ENCODE assay signal across 38 cellular contexts in genomic region chr19:5456130-5456835, GRCh38. TPM values are rescaled to one million over a fixed set of nuclear protein-coding genes. Genes with fewer than 3 reads are reported as not detected.
"Had no signal": no experiment of that assay in that cellular context is flagged by ENCODE, and none has a peak within 500 bp of the region (broad histone marks: within the 10 kb centered on the region; RNA-seq: fewer than 3 reads in every experiment).

No MANE protein-coding gene starts in this region.

- H3K36me3 Mint-ChIP-seq: activated CD4-positive, alpha-beta memory T cell treated with anti-CD3 and anti-CD28 coated beads for 36 hours; activated CD8-positive, alpha-beta memory T cell treated with anti-CD3 and anti-CD28 coated beads, Interleukin-2, amount 10 ng/mL, durations not matched to agents 7 days and 5 days; activated naive CD4-positive, alpha-beta T cell treated with anti-CD3 and anti-CD28 coated beads, Interleukin-2, amount 50 U/mL, for 24 hours; activated naive CD8-positive, alpha-beta T cell treated with anti-CD3 and anti-CD28 coated beads for 36 hours had no signal

- H3K36me3 ChIP-seq: adrenal gland, esophagus muscularis mucosa, gastrocnemius medialis, WERI-Rb-1 had no signal

- H3K27ac Mint-ChIP-seq: activated B cell treated with CpG ODN at 0.5 μM for 24 hours; activated CD4-positive, alpha-beta memory T cell treated with anti-CD3 and anti-CD28 coated beads for 36 hours; activated CD4-positive, alpha-beta T cell treated with anti-CD3 and anti-CD28 coated beads for 36 hours; activated CD4-positive, alpha-beta T cell treated with anti-CD3 and anti-CD28 coated beads, Interleukin-2, amount 10 ng/mL, durations not matched to agents 24 days and 14 days; activated CD8-positive, alpha-beta memory T cell treated with anti-CD3 and anti-CD28 coated beads, Interleukin-2, amount 10 ng/mL, durations not matched to agents 7 days and 5 days; activated CD8-positive, alpha-beta T cell treated with anti-CD3 and anti-CD28 coated beads, Interleukin-2, amount 10 ng/mL, durations not matched to agents 7 days and 5 days; activated naive CD4-positive, alpha-beta T cell treated with anti-CD3 and anti-CD28 coated beads for 36 hours; activated naive CD4-positive, alpha-beta T cell treated with anti-CD3 and anti-CD28 coated beads, Interleukin-2, amount 50 U/mL, for 24 hours; activated naive CD8-positive, alpha-beta T cell treated with anti-CD3 and anti-CD28 coated beads for 36 hours; activated naive CD8-positive, alpha-beta T cell treated with anti-CD3 and anti-CD28 coated beads, Interleukin-2, amount 50 U/mL, for 24 hours; activated T-helper 1 cell treated with anti-CD3 and anti-CD28 coated beads, Interleukin-12 subunit alpha, Interleukin-12 subunit beta, Interleukin-2, Interleukin-4 antibody, amounts not matched to agents 30 ng/mL and 10 ng/mL and 1 ng/mL, durations not matched to agents 14 hours and 24 hours and 36 hours; activated T-helper 2 cell treated with anti-CD3 and anti-CD28 coated beads, Interferon-gamma antibody, Interleukin-2, Interleukin-4, amounts not matched to agents 10 μg/mL and 5 μg/mL and 100 μg/mL, durations not matched to agents 14 hours and 24 hours and 36 hours; effector memory CD8-positive, alpha-beta T cell; T-helper 17 cell; T-helper 2 cell treated with Interferon-gamma antibody and Interleukin-4, amounts not matched to agents 5 μg/mL and 100 μg/mL, for 36 hours had no signal

- H3K4me1 Mint-ChIP-seq: activated B cell treated with CpG ODN at 0.5 μM for 24 hours; activated CD4-positive, alpha-beta T cell treated with anti-CD3 and anti-CD28 coated beads for 36 hours; activated CD4-positive, alpha-beta T cell treated with anti-CD3 and anti-CD28 coated beads, Interleukin-2, amount 10 ng/mL, durations not matched to agents 24 days and 14 days; activated CD8-positive, alpha-beta memory T cell treated with anti-CD3 and anti-CD28 coated beads, Interleukin-2, amount 10 ng/mL, durations not matched to agents 7 days and 5 days; activated naive CD4-positive, alpha-beta T cell treated with anti-CD3 and anti-CD28 coated beads, Interleukin-2, amount 50 U/mL, for 24 hours; activated naive CD8-positive, alpha-beta T cell treated with anti-CD3 and anti-CD28 coated beads for 36 hours; activated naive CD8-positive, alpha-beta T cell treated with anti-CD3 and anti-CD28 coated beads, Interleukin-2, amount 50 U/mL, for 24 hours; T-helper 17 cell had no signal

- H3K9me3 ChIP-seq: adrenal gland, gastrocnemius medialis had no signal

- H3K27ac ChIP-seq: adrenal gland, body of pancreas, esophagus muscularis mucosa, foreskin keratinocyte, gastrocnemius medialis, WERI-Rb-1 had no signal

- H3K27me3 Mint-ChIP-seq: activated B cell treated with CpG ODN at 0.5 μM for 24 hours; activated CD4-positive, alpha-beta T cell treated with anti-CD3 and anti-CD28 coated beads, Interleukin-2, amount 10 ng/mL, durations not matched to agents 24 days and 14 days; activated CD8-positive, alpha-beta memory T cell treated with anti-CD3 and anti-CD28 coated beads, Interleukin-2, amount 10 ng/mL, durations not matched to agents 7 days and 5 days; activated naive CD4-positive, alpha-beta T cell treated with anti-CD3 and anti-CD28 coated beads, Interleukin-2, amount 50 U/mL, for 24 hours; activated naive CD8-positive, alpha-beta T cell treated with anti-CD3 and anti-CD28 coated beads, Interleukin-2, amount 50 U/mL, for 24 hours had no signal

- H3K4me3 ChIP-seq: adrenal gland, body of pancreas, esophagus muscularis mucosa, gastrocnemius medialis had no signal

- H3K9me3 Mint-ChIP-seq: activated CD4-positive, alpha-beta T cell treated with anti-CD3 and anti-CD28 coated beads, Interleukin-2, amount 10 ng/mL, durations not matched to agents 24 days and 14 days; activated naive CD4-positive, alpha-beta T cell treated with anti-CD3 and anti-CD28 coated beads for 36 hours; activated naive CD4-positive, alpha-beta T cell treated with anti-CD3 and anti-CD28 coated beads, Interleukin-2, amount 50 U/mL, for 24 hours; activated naive CD8-positive, alpha-beta T cell treated with anti-CD3 and anti-CD28 coated beads for 36 hours; activated naive CD8-positive, alpha-beta T cell treated with anti-CD3 and anti-CD28 coated beads, Interleukin-2, amount 50 U/mL, for 24 hours; activated T-helper 2 cell treated with anti-CD3 and anti-CD28 coated beads, Interferon-gamma antibody, Interleukin-2, Interleukin-4, amounts not matched to agents 10 μg/mL and 5 μg/mL and 100 μg/mL, durations not matched to agents 14 hours and 24 hours and 36 hours; effector memory CD8-positive, alpha-beta T cell; T-helper 2 cell treated with Interferon-gamma antibody and Interleukin-4, amounts not matched to agents 5 μg/mL and 100 μg/mL, for 36 hours had no signal

- H3K4me3 Mint-ChIP-seq: activated B cell treated with CpG ODN at 0.5 μM for 24 hours; activated CD4-positive, alpha-beta memory T cell treated with anti-CD3 and anti-CD28 coated beads for 36 hours; activated CD4-positive, alpha-beta T cell treated with anti-CD3 and anti-CD28 coated beads for 36 hours; activated CD4-positive, alpha-beta T cell treated with anti-CD3 and anti-CD28 coated beads, Interleukin-2, amount 10 ng/mL, durations not matched to agents 24 days and 14 days; activated CD8-positive, alpha-beta memory T cell treated with anti-CD3 and anti-CD28 coated beads, Interleukin-2, amount 10 ng/mL, durations not matched to agents 7 days and 5 days; activated CD8-positive, alpha-beta T cell treated with anti-CD3 and anti-CD28 coated beads, Interleukin-2, amount 10 ng/mL, durations not matched to agents 7 days and 5 days; activated naive CD4-positive, alpha-beta T cell treated with anti-CD3 and anti-CD28 coated beads for 36 hours; activated naive CD4-positive, alpha-beta T cell treated with anti-CD3 and anti-CD28 coated beads, Interleukin-2, amount 50 U/mL, for 24 hours; activated naive CD8-positive, alpha-beta T cell treated with anti-CD3 and anti-CD28 coated beads for 36 hours; activated naive CD8-positive, alpha-beta T cell treated with anti-CD3 and anti-CD28 coated beads, Interleukin-2, amount 50 U/mL, for 24 hours; activated T-helper 1 cell treated with anti-CD3 and anti-CD28 coated beads, Interleukin-12 subunit alpha, Interleukin-12 subunit beta, Interleukin-2, Interleukin-4 antibody, amounts not matched to agents 30 ng/mL and 10 ng/mL and 1 ng/mL, durations not matched to agents 14 hours and 24 hours and 36 hours; effector memory CD8-positive, alpha-beta T cell; T-helper 17 cell; T-helper 2 cell treated with Interferon-gamma antibody and Interleukin-4, amounts not matched to agents 5 μg/mL and 100 μg/mL, for 36 hours had no signal

- H3K4me1 ChIP-seq: adrenal gland, body of pancreas, esophagus muscularis mucosa, foreskin keratinocyte, gastrocnemius medialis had no signal

- DNase-seq: activated B cell treated with CpG ODN at 0.5 μM for 24 hours; activated CD4-positive, alpha-beta memory T cell treated with anti-CD3 and anti-CD28 coated beads for 36 hours; activated CD4-positive, alpha-beta T cell treated with anti-CD3 and anti-CD28 coated beads for 36 hours; activated CD4-positive, alpha-beta T cell treated with anti-CD3 and anti-CD28 coated beads, Interleukin-2, amount 10 ng/mL, durations not matched to agents 24 days and 14 days; activated CD8-positive, alpha-beta memory T cell treated with anti-CD3 and anti-CD28 coated beads, Interleukin-2, amount 10 ng/mL, durations not matched to agents 7 days and 5 days; activated CD8-positive, alpha-beta memory T cell treated with anti-CD3 and anti-CD28 coated beads, Interleukin-2, amount 50 U/mL, for 4 hours; activated CD8-positive, alpha-beta T cell treated with anti-CD3 and anti-CD28 coated beads, Interleukin-2, amount 10 ng/mL, durations not matched to agents 7 days and 5 days; activated effector memory CD4-positive, alpha-beta T cell treated with anti-CD3 and anti-CD28 coated beads, Interleukin-2, amount 50 U/mL, for 16 hours; activated naive CD4-positive, alpha-beta T cell treated with anti-CD3 and anti-CD28 coated beads for 36 hours; activated naive CD8-positive, alpha-beta T cell treated with anti-CD3 and anti-CD28 coated beads for 36 hours; activated naive CD8-positive, alpha-beta T cell treated with anti-CD3 and anti-CD28 coated beads, Interleukin-2, amount 50 U/mL, for 24 hours; activated T-cell treated with anti-CD3 and anti-CD28 coated beads, Interleukin-2, amount 50 U/mL, for 1 hour; activated T-cell treated with anti-CD3 and anti-CD28 coated beads, Interleukin-2, amount 50 U/mL, for 48 hours; adrenal gland; amygdala; aorta; body of pancreas; caudate nucleus; cortex of kidney; dermis blood vessel endothelial cell; effector CD4-positive, alpha-beta T cell; effector memory CD8-positive, alpha-beta T cell; erythroblast; foreskin keratinocyte; gastrocnemius medialis; glutamatergic neuron; T-helper 1 cell; T-helper 17 cell; T1000; WERI-Rb-1 had no signal

- H3K27me3 ChIP-seq: body of pancreas had no signal

- ATAC-seq: activated CD4-positive, alpha-beta T cell treated with anti-CD3 and anti-CD28 coated beads for 36 hours; activated CD4-positive, CD25-positive, alpha-beta regulatory T cell treated with anti-CD3 and anti-CD28 coated beads, Interleukin-2, amount 50 U/mL, for 24 hours; activated CD8-positive, alpha-beta memory T cell treated with anti-CD3 and anti-CD28 coated beads, Interleukin-2, amount 10 ng/mL, durations not matched to agents 7 days and 5 days; activated CD8-positive, alpha-beta T cell treated with anti-CD3 and anti-CD28 coated beads, Interleukin-2, amount 10 ng/mL, durations not matched to agents 7 days and 5 days; activated naive CD8-positive, alpha-beta T cell treated with anti-CD3 and anti-CD28 coated beads, Interleukin-2, amount 50 U/mL, for 24 hours; body of pancreas; effector memory CD8-positive, alpha-beta T cell; foreskin keratinocyte; gastrocnemius medialis; T-helper 17 cell had no signal

RNA-seq across cellular contexts. Expression of gene ZNRF4, which starts 1.1 kb away (rescaled TPM):
- total RNA-seq: activated B cell treated with CpG ODN at 0.5 μM for 24 hours; activated CD4-positive, alpha-beta memory T cell treated with anti-CD3 and anti-CD28 coated beads for 36 hours; activated CD4-positive, alpha-beta T cell treated with anti-CD3 and anti-CD28 coated beads for 36 hours; activated CD4-positive, alpha-beta T cell treated with anti-CD3 and anti-CD28 coated beads, Interleukin-2, amount 10 ng/mL, durations not matched to agents 24 days and 14 days; activated CD8-positive, alpha-beta memory T cell treated with anti-CD3 and anti-CD28 coated beads for 36 hours; activated CD8-positive, alpha-beta memory T cell treated with anti-CD3 and anti-CD28 coated beads, Interleukin-2, amount 10 ng/mL, durations not matched to agents 7 days and 5 days; activated CD8-positive, alpha-beta T cell treated with anti-CD3 and anti-CD28 coated beads, Interleukin-2, amount 10 ng/mL, durations not matched to agents 7 days and 5 days; activated naive CD4-positive, alpha-beta T cell treated with anti-CD3 and anti-CD28 coated beads for 36 hours; activated naive CD8-positive, alpha-beta T cell treated with anti-CD3 and anti-CD28 coated beads for 36 hours; activated T-helper 1 cell treated with anti-CD3 and anti-CD28 coated beads, Interleukin-12 subunit alpha, Interleukin-12 subunit beta, Interleukin-2, Interleukin-4 antibody, amounts not matched to agents 30 ng/mL and 10 ng/mL and 1 ng/mL, durations not matched to agents 14 hours and 24 hours and 36 hours; activated T-helper 2 cell treated with anti-CD3 and anti-CD28 coated beads, Interferon-gamma antibody, Interleukin-2, Interleukin-4, amounts not matched to agents 10 μg/mL and 5 μg/mL and 100 μg/mL, durations not matched to agents 14 hours and 24 hours and 36 hours; adrenal gland; aorta; body of pancreas; chondrocyte; dermis blood vessel endothelial cell; esophagus muscularis mucosa; foreskin keratinocyte; gastrocnemius medialis; T-helper 17 cell had no signal
